In the genomic region with DNA sequence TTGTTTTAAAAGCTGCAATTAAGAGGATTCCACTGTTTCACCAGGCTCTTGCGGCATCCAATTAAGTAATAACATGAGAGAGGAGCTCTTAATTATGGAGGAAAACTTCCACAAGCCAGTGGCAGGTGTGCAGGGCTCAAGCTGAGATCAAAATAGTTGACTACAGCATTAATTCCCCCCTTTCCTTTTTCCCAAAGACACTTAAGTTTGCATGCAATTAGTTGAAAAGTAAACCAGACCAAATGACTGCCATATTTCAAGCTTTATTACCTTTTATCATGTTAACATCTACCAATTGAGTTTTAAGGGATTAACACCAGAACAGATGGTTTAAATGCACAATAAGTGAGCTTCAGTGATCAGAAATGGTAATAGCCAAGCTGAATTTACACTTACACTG, we compare ENCODE assay signal across 1 cellular context.
TF ChIP-seq lines count a peak whose summit lies in the region.

No MANE protein-coding gene starts in this region.

TF ChIP-seq in HEK293, 187 proteins besides CTCF, POLR2A, EP300 and RAD21 (continued from another document):
- TF ChIP-seq, protein P1, sequence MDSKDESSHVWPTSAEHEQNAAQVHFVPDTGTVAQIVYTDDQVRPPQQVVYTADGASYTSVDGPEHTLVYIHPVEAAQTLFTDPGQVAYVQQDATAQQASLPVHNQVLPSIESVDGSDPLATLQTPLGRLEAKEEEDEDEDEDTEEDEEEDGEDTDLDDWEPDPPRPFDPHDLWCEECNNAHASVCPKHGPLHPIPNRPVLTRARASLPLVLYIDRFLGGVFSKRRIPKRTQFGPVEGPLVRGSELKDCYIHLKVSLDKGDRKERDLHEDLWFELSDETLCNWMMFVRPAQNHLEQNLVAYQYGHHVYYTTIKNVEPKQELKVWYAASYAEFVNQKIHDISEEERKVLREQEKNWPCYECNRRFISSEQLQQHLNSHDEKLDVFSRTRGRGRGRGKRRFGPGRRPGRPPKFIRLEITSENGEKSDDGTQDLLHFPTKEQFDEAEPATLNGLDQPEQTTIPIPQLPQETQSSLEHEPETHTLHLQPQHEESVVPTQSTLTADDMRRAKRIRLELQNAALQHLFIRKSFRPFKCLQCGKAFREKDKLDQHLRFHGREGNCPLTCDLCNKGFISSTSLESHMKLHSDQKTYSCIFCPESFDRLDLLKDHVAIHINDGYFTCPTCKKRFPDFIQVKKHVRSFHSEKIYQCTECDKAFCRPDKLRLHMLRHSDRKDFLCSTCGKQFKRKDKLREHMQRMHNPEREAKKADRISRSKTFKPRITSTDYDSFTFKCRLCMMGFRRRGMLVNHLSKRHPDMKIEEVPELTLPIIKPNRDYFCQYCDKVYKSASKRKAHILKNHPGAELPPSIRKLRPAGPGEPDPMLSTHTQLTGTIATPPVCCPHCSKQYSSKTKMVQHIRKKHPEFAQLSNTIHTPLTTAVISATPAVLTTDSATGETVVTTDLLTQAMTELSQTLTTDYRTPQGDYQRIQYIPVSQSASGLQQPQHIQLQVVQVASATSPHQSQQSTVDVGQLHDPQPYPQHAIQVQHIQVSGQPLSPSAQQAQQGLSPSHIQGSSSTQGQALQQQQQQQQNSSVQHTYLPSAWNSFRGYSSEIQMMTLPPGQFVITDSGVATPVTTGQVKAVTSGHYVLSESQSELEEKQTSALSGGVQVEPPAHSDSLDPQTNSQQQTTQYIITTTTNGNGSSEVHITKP (tag by site-specific recombination; IDR thresholded peaks at IDR 0.05), result no peak
- TF ChIP-seq SETDB1 (IDR thresholded peaks at IDR 0.05; ENCODE audit: insufficient read length, low read length), result no peak
- TF ChIP-seq YY1 (tag by site-specific recombination; IDR thresholded peaks at IDR 0.05), result no peak
- TF ChIP-seq ZNF184 (tag by site-specific recombination; IDR thresholded peaks at IDR 0.05), result no peak
- TF ChIP-seq ZNF311 (tag by site-specific recombination; IDR thresholded peaks at IDR 0.05; ENCODE audit: borderline replicate concordance), result no peak
- peak; percentile 43; the same call in 1 of the 2 replicates for TF ChIP-seq IKZF3 (tag by site-specific recombination; IDR thresholded peaks at IDR 0.05)
- no peak for TF ChIP-seq ZNF529 (tag by site-specific recombination; IDR thresholded peaks at IDR 0.05; ENCODE audit: insufficient replicate concordance)
- no peak for TF ChIP-seq ZNF433 (tag by site-specific recombination; IDR thresholded peaks at IDR 0.05; ENCODE audit: low read depth)
- no peak for TF ChIP-seq ZFHX2 (tag by site-specific recombination; conservative IDR thresholded peaks at IDR 0.05)
- TF ChIP-seq, protein P2, sequence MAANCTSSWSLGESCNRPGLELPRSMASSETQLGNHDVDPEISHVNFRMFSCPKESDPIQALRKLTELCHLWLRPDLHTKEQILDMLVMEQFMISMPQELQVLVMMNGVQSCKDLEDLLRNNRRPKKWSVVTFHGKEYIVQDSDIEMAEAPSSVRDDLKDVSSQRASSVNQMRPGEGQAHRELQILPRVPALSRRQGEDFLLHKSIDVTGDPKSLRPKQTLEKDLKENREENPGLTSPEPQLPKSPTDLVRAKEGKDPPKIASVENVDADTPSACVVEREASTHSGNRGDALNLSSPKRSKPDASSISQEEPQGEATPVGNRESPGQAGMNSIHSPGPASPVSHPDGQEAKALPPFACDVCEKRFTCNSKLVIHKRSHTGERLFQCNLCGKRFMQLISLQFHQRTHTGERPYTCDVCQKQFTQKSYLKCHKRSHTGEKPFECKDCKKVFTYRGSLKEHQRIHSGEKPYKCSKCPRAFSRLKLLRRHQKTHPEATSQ (tag by site-specific recombination; IDR thresholded peaks at IDR 0.05), result no peak
